ENCODE assay signal across 16 cellular contexts in the genomic region with DNA sequence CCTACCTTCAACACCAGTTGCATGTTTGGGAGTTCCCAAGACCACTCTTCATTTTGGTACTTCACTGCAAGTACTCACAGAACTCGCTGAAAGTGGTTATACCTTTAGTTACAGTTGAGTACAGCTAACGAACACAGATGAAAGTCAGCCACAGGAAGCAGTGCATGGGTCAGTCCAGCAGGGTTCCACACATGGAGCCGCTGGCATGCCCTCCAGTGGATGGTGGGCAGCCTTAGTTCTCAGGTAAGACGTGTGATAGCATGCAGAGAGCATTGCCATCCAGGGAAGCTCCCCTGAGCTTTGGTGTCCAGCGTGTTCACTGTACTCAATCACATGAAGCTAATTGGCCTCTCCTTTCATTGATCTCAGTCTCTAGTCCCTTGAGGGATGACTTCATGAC.
"Had no signal": no experiment of that assay in that cellular context is flagged by ENCODE, and none has a peak within 500 bp of the region (broad histone marks: within the 10 kb centered on the region; RNA-seq: fewer than 3 reads in every experiment).

No MANE protein-coding gene starts in this region.

- H3K27me3 ChIP-seq: ascending aorta, foreskin keratinocyte, spleen, testis, upper lobe of right lung had no signal

- H3K4me1 ChIP-seq: ascending aorta, foreskin keratinocyte, psoas muscle, testis, upper lobe of right lung had no signal

- H3K4me3 ChIP-seq: ascending aorta, dorsolateral prefrontal cortex, psoas muscle, spleen, testis, upper lobe of right lung had no signal

- H3K4me1 Mint-ChIP-seq: nephron had no signal

- H3K9me3 Mint-ChIP-seq: activated naive CD4-positive, alpha-beta T cell treated with anti-CD3 and anti-CD28 coated beads, Interleukin-2, amount 50 U/mL, for 24 hours; nephron had no signal

- ATAC-seq: activated CD4-positive, alpha-beta T cell treated with anti-CD3 and anti-CD28 coated beads for 36 hours; foreskin keratinocyte; psoas muscle; sciatic nerve; upper lobe of right lung had no signal

- DNase-seq: activated CD4-positive, alpha-beta T cell treated with anti-CD3 and anti-CD28 coated beads for 36 hours; dorsolateral prefrontal cortex; foreskin keratinocyte; occipital lobe; psoas muscle; Right ventricle myocardium superior; spleen; stimulated activated CD4-positive, alpha-beta T cell treated with anti-CD3 and anti-CD28 coated beads, Interleukin-1b, Interleukin-23, amount 100 ng/mL, for 48 hours; stimulated activated naive CD4-positive, alpha-beta T cell; testis; upper lobe of right lung; WERI-Rb-1 had no signal

- H3K9me3 ChIP-seq: ascending aorta, psoas muscle, spleen, testis, upper lobe of right lung had no signal

- H3K36me3 Mint-ChIP-seq: activated naive CD4-positive, alpha-beta T cell treated with anti-CD3 and anti-CD28 coated beads, Interleukin-2, amount 50 U/mL, for 24 hours had no signal

- H3K4me3 Mint-ChIP-seq: activated CD4-positive, alpha-beta T cell treated with anti-CD3 and anti-CD28 coated beads for 36 hours; activated naive CD4-positive, alpha-beta T cell treated with anti-CD3 and anti-CD28 coated beads, Interleukin-2, amount 50 U/mL, for 24 hours; nephron had no signal

- H3K27me3 Mint-ChIP-seq: activated CD4-positive, alpha-beta T cell treated with anti-CD3 and anti-CD28 coated beads for 36 hours; activated naive CD4-positive, alpha-beta T cell treated with anti-CD3 and anti-CD28 coated beads, Interleukin-2, amount 50 U/mL, for 24 hours had no signal

- H3K27ac Mint-ChIP-seq: activated naive CD4-positive, alpha-beta T cell treated with anti-CD3 and anti-CD28 coated beads, Interleukin-2, amount 50 U/mL, for 24 hours; nephron had no signal

- H3K27ac ChIP-seq: ascending aorta, dorsolateral prefrontal cortex, foreskin keratinocyte, psoas muscle, testis, upper lobe of right lung, WERI-Rb-1 had no signal

- H3K36me3 ChIP-seq: ascending aorta, spleen, upper lobe of right lung, WERI-Rb-1 had no signal
